1 cellular context compared by ENCODE assay signal in genomic region chr10:34933676-34934075, GRCh38.
TF ChIP-seq lines count a peak whose summit lies in the region.

No MANE protein-coding gene starts in this region.

TF ChIP-seq in H1, 55 proteins besides CTCF, POLR2A, EP300 and RAD21 (continued from another document):
- TF ChIP-seq SRF (IDR thresholded peaks at IDR 0.05; ENCODE audit: low read depth, low read length), result no peak
